In genomic region chr16:75219838-75220237, GRCh38 we compare ENCODE assay signal across 12 cellular contexts. TPM values are rescaled to one million over a fixed set of nuclear protein-coding genes. Genes with fewer than 3 reads are reported as not detected.
DNase-seq lines count a peak whose midpoint lies in the region; ATAC-seq and FAIRE-seq lines count a peak whose summit lies in the region.
"Had no signal": no experiment of that assay in that cellular context is flagged by ENCODE, and none has a peak within 500 bp of the region (broad histone marks: within the 10 kb centered on the region; RNA-seq: fewer than 3 reads in every experiment).

No MANE protein-coding gene starts in this region.

- H3K27me3 Mint-ChIP-seq in T-helper 1 cell treated with Interleukin-12 subunit alpha and Interleukin-12 subunit beta and Interleukin-4 antibody, amounts not matched to agents 30 μg/mL and 1 μg/mL, for 36 hours (ENCODE audit: low read depth) = no peaks in the 10 kb centered on the region

- no peak overlapping the region for H3K27ac ChIP-seq in mesenchymal stem cell (ENCODE audit: low read length, poor library complexity, severe bottlenecking)
- no peak overlapping the region for H3K27ac ChIP-seq in right cardiac atrium (ENCODE audit: low read length)
- H3K27ac ChIP-seq: RWPE1, stomach, WERI-Rb-1 had no signal

- H3K27ac Mint-ChIP-seq in T-helper 1 cell treated with Interleukin-12 subunit alpha and Interleukin-12 subunit beta and Interleukin-4 antibody, amounts not matched to agents 30 μg/mL and 1 μg/mL, for 36 hours = peak overlapping the region; percentile 54

- peak overlapping the region; percentile 62 for H3K9ac ChIP-seq in mesenchymal stem cell (ENCODE audit: low read length)

- peak; percentile 67 for FAIRE-seq in GM18507 (lab: Jason Lieb, UNC)

- no peaks in the 10 kb centered on the region for H3K9me3 Mint-ChIP-seq in T-helper 1 cell treated with Interleukin-12 subunit alpha and Interleukin-12 subunit beta and Interleukin-4 antibody, amounts not matched to agents 30 μg/mL and 1 μg/mL, for 36 hours

- no peaks in the 10 kb centered on the region for H3K79me1 ChIP-seq in mesenchymal stem cell (replicated peaks; ENCODE audit: low read length, poor library complexity, severe bottlenecking)

- H3K4me1 ChIP-seq in mesenchymal stem cell (ENCODE audit: control insufficient read depth, insufficient read depth, low read depth, low read length) = peaks cover 5% of the 10 kb centered on the region
- H3K4me1 ChIP-seq in right cardiac atrium (ENCODE audit: control insufficient read depth, insufficient read depth, low read length) = no peaks in the 10 kb centered on the region

- H3K4me3 ChIP-seq in mesenchymal stem cell (ENCODE audit: insufficient read depth in 1 of 2, low read depth in 1 of 2, low read length in 2 of 2) = peak overlapping the region in 1 of 2 experiments; percentile 68
- H3K4me3 ChIP-seq in right cardiac atrium (ENCODE audit: low read length) = no peak overlapping the region
- H3K4me3 ChIP-seq: stomach had no signal

- no peaks in the 10 kb centered on the region for H3K36me3 ChIP-seq in mesenchymal stem cell (ENCODE audit: control insufficient read depth in 1 of 2, insufficient read depth in 2 of 2, low read depth in 1 of 2, low read length in 2 of 2)
- H3K36me3 ChIP-seq: stomach, WERI-Rb-1 had no signal

- no peak overlapping the region for H2BK120ac ChIP-seq in mesenchymal stem cell (ENCODE audit: low read depth, low read length)

- H3K14ac ChIP-seq in mesenchymal stem cell (ENCODE audit: low read length in 2 of 2) = no peak overlapping the region

- no peak overlapping the region for H2BK15ac ChIP-seq in mesenchymal stem cell (ENCODE audit: low read depth, poor library complexity, severe bottlenecking)

- no peak overlapping the region for H2BK12ac ChIP-seq in mesenchymal stem cell (ENCODE audit: low read length in 2 of 2)

- H3K18ac ChIP-seq in mesenchymal stem cell (ENCODE audit: low read depth in 1 of 2, low read length in 2 of 2) = no peak overlapping the region

- intact Hi-C loops in right cardiac atrium (cut with DNase I) = loop anchor here in 1 of 4 donors (2.0 kb wide), 1 partner anchor 17 kb away; no protein-coding TSS in a partner anchor

- H4K91ac ChIP-seq in mesenchymal stem cell (ENCODE audit: low read length) = no peak overlapping the region

- peaks cover 0 to 7% of the 10 kb centered on the region in 2 experiments for H3K27me3 ChIP-seq in mesenchymal stem cell (ENCODE audit: control insufficient read depth in 1 of 2, insufficient read depth in 1 of 2, low read length in 2 of 2)
- no peaks in the 10 kb centered on the region for H3K27me3 ChIP-seq in right cardiac atrium (ENCODE audit: control insufficient read depth, insufficient read depth)

- H3K4me3 Mint-ChIP-seq in T-helper 1 cell treated with Interleukin-12 subunit alpha and Interleukin-12 subunit beta and Interleukin-4 antibody, amounts not matched to agents 30 μg/mL and 1 μg/mL, for 36 hours = peak overlapping the region; percentile 59

- WGBS in mesenchymal stem cell = 85% methylated on average over 5 of the region's 5 CpGs
- 61% methylated on average over 5 of the region's 5 CpGs for WGBS in right cardiac atrium

- no peak overlapping the region for H3K23ac ChIP-seq in mesenchymal stem cell (ENCODE audit: low read length in 2 of 2)

- H3K9me3 ChIP-seq in mesenchymal stem cell (ENCODE audit: control insufficient read depth, low read length) (no peaks in the 10 kb centered on the region), right cardiac atrium (ENCODE audit: control insufficient read depth, low read length) (no peaks in the 10 kb centered on the region)
- H3K9me3 ChIP-seq: stomach had no signal

- no peak overlapping the region for H3K4me2 ChIP-seq in mesenchymal stem cell (ENCODE audit: low read length, poor library complexity, severe bottlenecking)

- H4K8ac ChIP-seq in mesenchymal stem cell (ENCODE audit: low read length) = no peak overlapping the region

- H3K4ac ChIP-seq in mesenchymal stem cell (ENCODE audit: low read depth in 1 of 2, low read length in 2 of 2) = no peak overlapping the region

- H3K36me3 Mint-ChIP-seq in T-helper 1 cell treated with Interleukin-12 subunit alpha and Interleukin-12 subunit beta and Interleukin-4 antibody, amounts not matched to agents 30 μg/mL and 1 μg/mL, for 36 hours (ENCODE audit: low read depth) = no peaks in the 10 kb centered on the region

- H2BK5ac ChIP-seq in mesenchymal stem cell (ENCODE audit: low read depth, low read length, poor library complexity, severe bottlenecking) = no peak overlapping the region

- H2AFZ ChIP-seq in mesenchymal stem cell (ENCODE audit: low read depth, low read length) = no peak overlapping the region

- ATAC-seq in GM21390 (IDR thresholded peaks at IDR 0.05; ENCODE audit: unreplicated experiment) (peak; percentile 46), right cardiac atrium (no peak), HG02970 (IDR thresholded peaks at IDR 0.05; ENCODE audit: low FRiP score, unreplicated experiment) (no peak)

- H3K4me1 Mint-ChIP-seq in T-helper 1 cell treated with Interleukin-12 subunit alpha and Interleukin-12 subunit beta and Interleukin-4 antibody, amounts not matched to agents 30 μg/mL and 1 μg/mL, for 36 hours (ENCODE audit: low read depth) = peaks cover 5% of the 10 kb centered on the region

- no peak for DNase-seq in GM18507 (ENCODE audit: extremely low spot score, insufficient read length, low read depth)
- no peak for DNase-seq in mesenchymal stem cell
- no peak for DNase-seq in AG08396 (ENCODE audit: low spot score)
- no peak for DNase-seq in right cardiac atrium
- DNase-seq: NCI-H2029, stomach, WERI-Rb-1 had no signal

- H2AK5ac ChIP-seq in mesenchymal stem cell (ENCODE audit: low read length, severe bottlenecking) = no peak overlapping the region

RNA-seq across cellular contexts. Expression of gene CTRB1, which starts 1.1 kb away (rescaled TPM):
- not detected for polyA plus RNA-seq in mesenchymal stem cell (2013, experiment 1 of 2)
- not detected for polyA plus RNA-seq in mesenchymal stem cell (2013, experiment 2 of 2)
- under 1 TPM in 1 of 4 donors, not detected in 3; 0.62 TPM for total RNA-seq in right cardiac atrium
- 0.27 TPM for polyA plus RNA-seq in right cardiac atrium
- total RNA-seq: epithelial cell of proximal tubule, stomach had no signal

RNA-seq across cellular contexts. Expression of gene CTRB2, which starts 12.9 kb away (rescaled TPM):
- not detected for polyA plus RNA-seq in mesenchymal stem cell (2013, experiment 1 of 2)
- not detected for polyA plus RNA-seq in mesenchymal stem cell (2013, experiment 2 of 2)
- total RNA-seq in right cardiac atrium = 1 to 10 TPM in 1 of 4 donors, not detected in 3; 2.9 TPM
- 0.14 TPM for polyA plus RNA-seq in right cardiac atrium
- total RNA-seq: epithelial cell of proximal tubule, stomach had no signal

RNA-seq across cellular contexts. Expression of gene BCAR1, which starts 31.6 kb away (rescaled TPM):
- polyA plus RNA-seq in mesenchymal stem cell (2013, experiment 1 of 2) = 169 TPM
- 176 TPM for polyA plus RNA-seq in mesenchymal stem cell (2013, experiment 2 of 2)
- total RNA-seq in right cardiac atrium = 10 to 100 TPM; 58.1 to 68.8 (median 68.0) TPM
- 53.1 TPM for polyA plus RNA-seq in right cardiac atrium
